24 cellular contexts compared by ENCODE assay signal in genomic region chr11:60934790-60935605, GRCh38. TPM values are rescaled to one million over a fixed set of nuclear protein-coding genes. Genes with fewer than 3 reads are reported as not detected.
DNase-seq lines count a peak whose midpoint lies in the region; ATAC-seq, FAIRE-seq and TF ChIP-seq lines count a peak whose summit lies in the region.
"Had no signal": no experiment of that assay in that cellular context is flagged by ENCODE, and none has a peak within 500 bp of the region (broad histone marks: within the 10 kb centered on the region; RNA-seq: fewer than 3 reads in every experiment).

No MANE protein-coding gene starts in this region.

- no peaks in the 10 kb centered on the region for H3K4me1 Mint-ChIP-seq in astrocyte (ENCODE audit: low read depth, unreplicated experiment)
- H3K4me1 Mint-ChIP-seq in activated naive CD4-positive, alpha-beta T cell treated with anti-CD3 and anti-CD28 coated beads, Interleukin-2, amount 10 ng/mL, durations not matched to agents 7 days and 5 days: peaks cover 5% of the 10 kb centered on the region

- H3K79me1 ChIP-seq in neuronal stem cell (ENCODE audit: low read depth, low read length): peaks cover 3% of the 10 kb centered on the region

- H3K36me3 ChIP-seq in astrocyte (ENCODE audit: insufficient read depth, low read length) (peaks cover 3% of the 10 kb centered on the region), neuronal stem cell (replicated peaks in 1 of 2; ENCODE audit: control insufficient read depth in 2 of 2, insufficient read depth in 2 of 2, low read length in 2 of 2) (peaks cover 45 to 75% of the 10 kb centered on the region in 2 donors)

- no peak overlapping the region for H3K4me3 Mint-ChIP-seq in astrocyte (ENCODE audit: unreplicated experiment)
- no peak overlapping the region for H3K4me3 Mint-ChIP-seq in activated naive CD4-positive, alpha-beta T cell treated with anti-CD3 and anti-CD28 coated beads, Interleukin-2, amount 10 ng/mL, durations not matched to agents 7 days and 5 days
- H3K4me3 Mint-ChIP-seq: H9 had no signal

- H3K18ac ChIP-seq in neuronal stem cell (ENCODE audit: low read length): no peak overlapping the region

- WGBS in neuronal stem cell (ENCODE audit: extremely low coverage in 2 of 2, insufficient read length in 2 of 2, insufficient replicate concordance in 1 of 2), 2 donors: no CpG with 5 or more reads among the region's 21 CpGs

- H2BK15ac ChIP-seq in neuronal stem cell (ENCODE audit: low read length): no peak overlapping the region

- H2BK12ac ChIP-seq in neuronal stem cell (ENCODE audit: low read length): no peak overlapping the region

- no peaks in the 10 kb centered on the region for H3K79me2 ChIP-seq in astrocyte (ENCODE audit: insufficient read depth, low read length)

- peak overlapping the region; percentile 18 for H3K27ac Mint-ChIP-seq in astrocyte (ENCODE audit: unreplicated experiment)
- no peak overlapping the region for H3K27ac Mint-ChIP-seq in activated naive CD4-positive, alpha-beta T cell treated with anti-CD3 and anti-CD28 coated beads, Interleukin-2, amount 10 ng/mL, durations not matched to agents 7 days and 5 days

- H2AK5ac ChIP-seq in neuronal stem cell (ENCODE audit: low read depth, low read length): no peak overlapping the region

- FAIRE-seq in GM12891 (lab: Jason Lieb, UNC): no peak
- no peak for FAIRE-seq in astrocyte (lab: Jason Lieb, UNC)
- FAIRE-seq: D721Med, RCC 7860 had no signal

- no peaks in the 10 kb centered on the region for H4K20me1 ChIP-seq in astrocyte (ENCODE audit: insufficient read depth, low read length)

- no peak; the same call in 1 of the 2 replicates for TF ChIP-seq POLR2A in GM12891 (IDR thresholded peaks at IDR 0.05; ENCODE audit: low read depth, low read length)
- TF ChIP-seq POLR2A in GM18526 (IDR thresholded peaks at IDR 0.05; ENCODE audit: extremely low read depth, insufficient read length): peak; percentile 20

- H3K9me3 ChIP-seq in astrocyte (ENCODE audit: insufficient read depth, low read depth, low read length) (no peaks in the 10 kb centered on the region), neuronal stem cell (replicated peaks in 1 of 2; ENCODE audit: control insufficient read depth in 2 of 2, insufficient read depth in 1 of 2, low read depth in 1 of 2, low read length in 2 of 2) (no peaks in the 10 kb centered on the region)

- no peak overlapping the region for H3K27ac ChIP-seq in astrocyte (ENCODE audit: low read depth, low read length)
- H3K27ac ChIP-seq in neuronal stem cell (replicated peaks; ENCODE audit: low read length): no peak overlapping the region
- H3K27ac ChIP-seq: C4-2B, HL-60 had no signal

- no peak overlapping the region for H3K14ac ChIP-seq in neuronal stem cell (ENCODE audit: low read length)

- ATAC-seq in HG03025 (IDR thresholded peaks at IDR 0.05; ENCODE audit: low FRiP score, unreplicated experiment) (no peak), HG03280 (IDR thresholded peaks at IDR 0.05; ENCODE audit: unreplicated experiment) (no peak)

- H2BK120ac ChIP-seq in neuronal stem cell (ENCODE audit: low read depth, low read length): no peak overlapping the region

- H4K8ac ChIP-seq in neuronal stem cell (ENCODE audit: low read depth, low read length): no peak overlapping the region

- CTCF ChIA-PET in activated naive CD4-positive, alpha-beta T cell treated with anti-CD3 and anti-CD28 coated beads, Interleukin-2, amount 10 ng/mL, durations not matched to agents 7 days and 5 days (lab: Charles Lee): no interaction called here

- H3K9me3 Mint-ChIP-seq in astrocyte (ENCODE audit: unreplicated experiment): no peaks in the 10 kb centered on the region
- H3K9me3 Mint-ChIP-seq in activated naive CD4-positive, alpha-beta T cell treated with anti-CD3 and anti-CD28 coated beads, Interleukin-2, amount 10 ng/mL, durations not matched to agents 7 days and 5 days: no peaks in the 10 kb centered on the region
- H3K9me3 Mint-ChIP-seq: H9 had no signal

- peak overlapping the region; percentile 29 for H2BK5ac ChIP-seq in neuronal stem cell (ENCODE audit: low read length)

- H3K4me3 ChIP-seq in astrocyte (ENCODE audit: insufficient read depth, low read depth, low read length) (no peak overlapping the region), neuronal stem cell (ENCODE audit: low read length in 2 of 2) (no peak overlapping the region)

- H3K4me1 ChIP-seq in astrocyte (ENCODE audit: insufficient read depth, low read length) (no peaks in the 10 kb centered on the region), neuronal stem cell (ENCODE audit: control insufficient read depth in 2 of 2, insufficient read depth in 1 of 2, low read depth in 1 of 2, low read length in 2 of 2) (peaks cover 2 to 8% of the 10 kb centered on the region in 2 donors)

- H4K91ac ChIP-seq in neuronal stem cell (ENCODE audit: low read depth, low read length, poor library complexity): no peak overlapping the region

- DNase-seq in GM12891 (ENCODE audit: insufficient read length, low spot score) (no peak), astrocyte (ENCODE audit: low read depth) (no peak), neuronal stem cell (ENCODE audit: low spot score) (no peak), GM20000 (ENCODE audit: low spot score) (no peak)
- no peak for DNase-seq in activated naive CD4-positive, alpha-beta T cell treated with anti-CD3 and anti-CD28 coated beads, Interleukin-2, amount 10 ng/mL, durations not matched to agents 7 days and 5 days
- DNase-seq: H9, MM.1S, NCI-H1092 treated with DMSO at 0.1 percent for 48 hours, NCI-H146, NCI-H2081 treated with DMSO at 0.1 percent for 48 hours, NCI-H446 treated with DMSO at 0.1 percent for 48 hours, NCI-H69, Right ventricle myocardium superior, SW 1271 had no signal

- H3K27me3 Mint-ChIP-seq in astrocyte (ENCODE audit: low read depth, unreplicated experiment): peaks cover 2% of the 10 kb centered on the region
- H3K27me3 Mint-ChIP-seq in activated naive CD4-positive, alpha-beta T cell treated with anti-CD3 and anti-CD28 coated beads, Interleukin-2, amount 10 ng/mL, durations not matched to agents 7 days and 5 days: peaks cover 34% of the 10 kb centered on the region

- H3K27me3 ChIP-seq in astrocyte (ENCODE audit: insufficient read depth, low read length) (peaks cover 3% of the 10 kb centered on the region), neuronal stem cell (ENCODE audit: control insufficient read depth in 3 of 3, insufficient read depth in 3 of 3, low read depth in 1 of 3, low read length in 3 of 3) (no peaks in the 10 kb centered on the region)

- H3K9ac ChIP-seq in astrocyte (ENCODE audit: low read length): no peak overlapping the region
- peak overlapping the region; percentile 53 for H3K9ac ChIP-seq in neuronal stem cell (ENCODE audit: low read depth, low read length, poor library complexity)

- peaks cover 9% of the 10 kb centered on the region for H3K36me3 Mint-ChIP-seq in astrocyte (ENCODE audit: low read depth, unreplicated experiment)
- H3K36me3 Mint-ChIP-seq in activated naive CD4-positive, alpha-beta T cell treated with anti-CD3 and anti-CD28 coated beads, Interleukin-2, amount 10 ng/mL, durations not matched to agents 7 days and 5 days: no peaks in the 10 kb centered on the region

- no peak overlapping the region for H3K23ac ChIP-seq in neuronal stem cell (ENCODE audit: low read depth, low read length, poor library complexity)

- no peak overlapping the region for H3K4ac ChIP-seq in neuronal stem cell (ENCODE audit: low read length)

- H2AFZ ChIP-seq in astrocyte (ENCODE audit: low read depth, low read length): no peak overlapping the region
- H2AFZ ChIP-seq in neuronal stem cell (ENCODE audit: low read length): no peak overlapping the region

- H3K4me2 ChIP-seq in astrocyte (ENCODE audit: low read length): no peak overlapping the region
- no peak overlapping the region for H3K4me2 ChIP-seq in neuronal stem cell (ENCODE audit: insufficient read depth, low read length, poor library complexity, severe bottlenecking)

- TF ChIP-seq CTCF in astrocyte (IDR thresholded peaks at IDR 0.05; ENCODE audit: insufficient read depth, low read depth, low read length) (no peak), GM20000 (IDR thresholded peaks at IDR 0.05; ENCODE audit: extremely low read depth, missing control alignments) (no peak)

TF ChIP-seq in GM12891, 5 proteins besides CTCF, POLR2A, EP300 and RAD21:
- TF ChIP-seq PAX5 (IDR thresholded peaks at IDR 0.05; ENCODE audit: insufficient read depth, low read length, severe bottlenecking): no peak
- TF ChIP-seq SPI1 (IDR thresholded peaks at IDR 0.05; ENCODE audit: low read depth, low read length): 0 out of 2 replicates have a peak, but pooled peaks have one; percentile 24
- TF ChIP-seq POU2F2 (IDR thresholded peaks at IDR 0.05; ENCODE audit: low read depth, low read length): peak; percentile 48; the same call in 1 of the 2 replicates
- TF ChIP-seq POLR2AphosphoS5 (IDR thresholded peaks at IDR 0.05; ENCODE audit: low read depth, low read length): no peak; the same call in none of the 2 replicates
- no peak for TF ChIP-seq TAF1 (IDR thresholded peaks at IDR 0.05; ENCODE audit: low read depth, low read length)
TF ChIP-seq in GM12891: peak in this region for 2.

RNA-seq across cellular contexts. Expression of gene TMEM132A, which starts 10.7 kb away (rescaled TPM):
- polyA plus RNA-seq in GM12891 (2012; ENCODE audit: low read depth, missing spikeins): 7.5 TPM
- 117 TPM in 2 replicates for total RNA-seq in astrocyte
- polyA plus RNA-seq in neuronal stem cell (2013, experiment 1 of 2): 90.5 TPM
- 91.3 TPM for polyA plus RNA-seq in neuronal stem cell (2013, experiment 2 of 2)

RNA-seq across cellular contexts. Expression of gene SLC15A3, which starts 17.0 kb away (rescaled TPM):
- 73.0 TPM for polyA plus RNA-seq in GM12891 (2012; ENCODE audit: low read depth, missing spikeins)
- 66.3 and 87.8 TPM in 2 replicates for total RNA-seq in astrocyte
- 44.3 TPM for polyA plus RNA-seq in neuronal stem cell (2013, experiment 1 of 2)
- 45.8 TPM for polyA plus RNA-seq in neuronal stem cell (2013, experiment 2 of 2)

RNA-seq across cellular contexts. Expression of gene TMEM109, which starts 21.0 kb away (rescaled TPM):
- polyA plus RNA-seq in GM12891 (2012; ENCODE audit: low read depth, missing spikeins): 46.5 TPM
- total RNA-seq in astrocyte: 72.8 and 72.9 TPM in 2 replicates
- 64.1 TPM for polyA plus RNA-seq in neuronal stem cell (2013, experiment 1 of 2)
- 63.1 TPM for polyA plus RNA-seq in neuronal stem cell (2013, experiment 2 of 2)

RNA-seq across cellular contexts. Expression of gene PRPF19, which starts 28.6 kb away (rescaled TPM):
- polyA plus RNA-seq in GM12891 (2012; ENCODE audit: low read depth, missing spikeins): 114 TPM
- total RNA-seq in astrocyte: 58.4 and 61.9 TPM in 2 replicates
- 80.3 TPM for polyA plus RNA-seq in neuronal stem cell (2013, experiment 1 of 2)
- 77.6 TPM for polyA plus RNA-seq in neuronal stem cell (2013, experiment 2 of 2)

RNA-seq across cellular contexts. Expression of gene CD6, which starts 36.5 kb away (rescaled TPM):
- 5.0 TPM for polyA plus RNA-seq in GM12891 (2012; ENCODE audit: low read depth, missing spikeins)
- total RNA-seq in astrocyte: 0.39 and 0.58 TPM in 2 replicates
- 0.21 TPM for polyA plus RNA-seq in neuronal stem cell (2013, experiment 1 of 2)
- polyA plus RNA-seq in neuronal stem cell (2013, experiment 2 of 2): 0.24 TPM
- total RNA-seq: H9, HT1080, LHCN-M2, OCI-LY7 had no signal
